ENCODE assay signal across 9 cellular contexts in the genomic region with DNA sequence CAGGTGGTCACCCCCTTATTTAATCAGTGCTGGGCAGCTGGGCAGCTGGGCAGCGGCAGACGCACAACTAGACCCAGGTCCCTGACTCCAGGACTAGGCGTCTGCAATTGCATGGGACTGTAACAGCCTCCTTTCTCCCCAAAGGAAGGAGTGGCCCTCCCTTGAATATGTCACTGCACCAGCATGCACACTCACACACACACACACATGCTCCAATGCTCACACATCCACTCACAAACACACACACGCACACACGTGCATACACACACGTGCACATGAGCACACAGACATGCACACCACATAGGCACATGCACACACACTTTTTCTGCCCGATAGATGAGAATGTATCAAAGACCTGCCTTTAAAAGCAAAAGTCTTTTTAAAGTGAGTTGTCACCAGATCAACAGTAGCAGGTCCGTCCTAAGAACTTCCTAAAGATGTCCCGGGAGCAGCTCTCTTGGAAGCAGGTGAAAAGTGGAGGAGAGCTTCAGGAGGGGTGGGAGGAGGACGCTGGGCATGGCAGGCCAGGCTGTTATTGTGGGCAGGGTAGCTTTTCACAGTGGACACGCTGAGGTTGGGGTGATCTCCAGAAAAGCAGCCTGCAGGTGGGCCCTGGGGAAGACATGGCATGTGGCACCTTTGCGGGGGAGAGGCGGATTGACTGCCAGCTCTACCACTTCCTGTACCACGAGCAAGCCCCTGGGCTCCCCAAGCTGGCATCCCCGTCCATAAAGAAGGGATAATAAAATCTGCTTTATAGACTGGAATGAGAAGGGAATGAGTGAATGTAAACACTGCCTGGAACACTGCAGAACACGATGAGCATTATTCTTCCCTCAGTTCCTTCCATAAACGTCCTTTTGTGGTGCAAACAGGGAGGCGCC. TPM values are rescaled to one million over a fixed set of nuclear protein-coding genes. Genes with fewer than 3 reads are reported as not detected.
DNase-seq lines count a peak whose midpoint lies in the region; ATAC-seq and TF ChIP-seq lines count a peak whose summit lies in the region.
"Had no signal": no experiment of that assay in that cellular context is flagged by ENCODE, and none has a peak within 500 bp of the region (broad histone marks: within the 10 kb centered on the region; RNA-seq: fewer than 3 reads in every experiment).

No MANE protein-coding gene starts in this region.

- no peak overlapping the region for H3K27ac ChIP-seq in CD4-positive, alpha-beta T cell (ENCODE audit: low read depth, low read length)
- no peak overlapping the region for H3K27ac ChIP-seq in osteoblast (ENCODE audit: low read depth, low read length)
- H3K27ac ChIP-seq: GM23248 had no signal

- TF ChIP-seq CTCF in CD4-positive, alpha-beta T cell (IDR thresholded peaks at IDR 0.05), result no peak
- TF ChIP-seq CTCF in osteoblast (IDR thresholded peaks at IDR 0.05; ENCODE audit: extremely low read depth, low read depth, low read length) (no peak), omental fat pad (IDR thresholded peaks at IDR 0.05) (no peak)

- H3K9me3 ChIP-seq in CD4-positive, alpha-beta T cell (ENCODE audit: control insufficient read depth, low read length), result no peaks in the 10 kb centered on the region
- H3K9me3 ChIP-seq in endocrine pancreas (ENCODE audit: control insufficient read depth, low read length) (no peaks in the 10 kb centered on the region), osteoblast (ENCODE audit: low read depth, low read length) (no peaks in the 10 kb centered on the region)

- H3K4me1 Mint-ChIP-seq in CD4-positive, alpha-beta T cell (ENCODE audit: low read depth), result peaks cover 20% of the 10 kb centered on the region

- H3K9ac ChIP-seq in endocrine pancreas (ENCODE audit: control insufficient read depth, insufficient read depth, low read length), result no peak overlapping the region
- H3K9ac ChIP-seq: GM23248 had no signal

- H3K4me2 ChIP-seq in osteoblast (ENCODE audit: insufficient read depth, low read length), result no peak overlapping the region

- CTCF ChIA-PET in CD4-positive, alpha-beta T cell (lab: Charles Lee), result interaction anchor here (1.2 kb wide), 1 partner anchor 30 kb away, joined by 3 read pairs; no protein-coding TSS in a partner anchor

- peak overlapping the region; percentile 87 for H3K4me3 Mint-ChIP-seq in CD4-positive, alpha-beta T cell

- no peaks in the 10 kb centered on the region for H3K36me3 Mint-ChIP-seq in CD4-positive, alpha-beta T cell (ENCODE audit: low read depth)

- H3K4me1 ChIP-seq in endocrine pancreas (ENCODE audit: control insufficient read depth, insufficient read depth, low read length) (no peaks in the 10 kb centered on the region), osteoblast (ENCODE audit: insufficient read depth, low read length) (no peaks in the 10 kb centered on the region)

- no peaks in the 10 kb centered on the region for H3K27me3 ChIP-seq in CD4-positive, alpha-beta T cell (ENCODE audit: control insufficient read depth, insufficient read depth, low read length)
- H3K27me3 ChIP-seq in endocrine pancreas (ENCODE audit: control insufficient read depth, insufficient read depth, low read length) (no peaks in the 10 kb centered on the region), osteoblast (ENCODE audit: insufficient read depth, low read length) (peaks cover 47% of the 10 kb centered on the region)

- no peaks in the 10 kb centered on the region for H4K20me1 ChIP-seq in osteoblast (ENCODE audit: insufficient read depth, low read length)

- H2AFZ ChIP-seq in osteoblast (ENCODE audit: low read length), result no peak overlapping the region
- H2AFZ ChIP-seq: GM23248 had no signal

- H3K36me3 ChIP-seq in endocrine pancreas (ENCODE audit: control insufficient read depth, insufficient read depth, low read length) (no peaks in the 10 kb centered on the region), osteoblast (ENCODE audit: insufficient read depth, low read length) (no peaks in the 10 kb centered on the region)

- H3K4me3 ChIP-seq in endocrine pancreas (ENCODE audit: control insufficient read depth, insufficient read depth, low read length), result peak overlapping the region; percentile 45
- H3K4me3 ChIP-seq in osteoblast (ENCODE audit: insufficient read depth, low read length), result no peak overlapping the region
- H3K4me3 ChIP-seq: GM23248 had no signal

- intact Hi-C loops in CD4-positive, alpha-beta T cell (cut with DNase I, micrococcal nuclease), result loop anchor here in 1 of 2 experiments (1.0 to 5.0 kb wide), 2 partner anchors 92 to 163 kb away; no protein-coding TSS in a partner anchor

- no peaks in the 10 kb centered on the region for H3K27me3 Mint-ChIP-seq in CD4-positive, alpha-beta T cell

- peak; percentile 43 for ATAC-seq in CD4-positive, alpha-beta T cell (ENCODE audit: poor library complexity)
- ATAC-seq in GM18498 (IDR thresholded peaks at IDR 0.05; ENCODE audit: unreplicated experiment), result no peak
- no peak for ATAC-seq in GM18867 (IDR thresholded peaks at IDR 0.05; ENCODE audit: unreplicated experiment)
- ATAC-seq in omental fat pad (ENCODE audit: low FRiP score), result no peak

- DNase-seq in CD4-positive, alpha-beta T cell, result no peak
- DNase-seq in NCI-H69 (lab: John Stamatoyannopoulos, UW), result peak; percentile 60
- DNase-seq in osteoblast (ENCODE audit: insufficient read length, low spot score, missing footprints), result peak; percentile 91
- no peak for DNase-seq in KG1 (lab: John Stamatoyannopoulos, UW)
- no peak for DNase-seq in omental fat pad (ENCODE audit: low spot score)
- DNase-seq: GM23248 had no signal

- POLR2A ChIA-PET in CD4-positive, alpha-beta T cell (lab: Charles Lee), result interaction anchor here (0.6 to 2.2 kb wide), 6 partner anchors 26 to 141 kb away, joined by 3 to 15 read pairs (median 4); partner anchors contain the start of gene SLC37A1

- H3K27ac Mint-ChIP-seq in CD4-positive, alpha-beta T cell, result peak overlapping the region; percentile 32

- no peaks in the 10 kb centered on the region for H3K79me2 ChIP-seq in osteoblast (ENCODE audit: insufficient read depth, low read length)

- H3K9me3 Mint-ChIP-seq in CD4-positive, alpha-beta T cell, result no peaks in the 10 kb centered on the region

RNA-seq across cellular contexts. Expression of gene PDE9A, which starts 1.7 kb away (rescaled TPM):
- total RNA-seq in CD4-positive, alpha-beta T cell, result 10 to 100 TPM; 12.6 to 13.2 TPM
- total RNA-seq in osteoblast (0.36 TPM in 1 of 2 replicates, not detected in the other), omental fat pad (10 to 100 TPM in 1 of 4 donors, 1 to 10 TPM in 3; 2.9 to 16.9 (median 7.0) TPM)
- total RNA-seq: GM23248 had no signal

Comparison
In these comparisons a context has a peak if more than half of its experiments do, and no peak if none do; other contexts are left out.
1. DNase-seq: peak in NCI-H69 (single experiment) and osteoblast (single experiment); none in CD4-positive, alpha-beta T cell (0 of 10), KG1 (single experiment) and omental fat pad (single experiment).